1 cellular context compared by ENCODE assay signal in the genomic region with DNA sequence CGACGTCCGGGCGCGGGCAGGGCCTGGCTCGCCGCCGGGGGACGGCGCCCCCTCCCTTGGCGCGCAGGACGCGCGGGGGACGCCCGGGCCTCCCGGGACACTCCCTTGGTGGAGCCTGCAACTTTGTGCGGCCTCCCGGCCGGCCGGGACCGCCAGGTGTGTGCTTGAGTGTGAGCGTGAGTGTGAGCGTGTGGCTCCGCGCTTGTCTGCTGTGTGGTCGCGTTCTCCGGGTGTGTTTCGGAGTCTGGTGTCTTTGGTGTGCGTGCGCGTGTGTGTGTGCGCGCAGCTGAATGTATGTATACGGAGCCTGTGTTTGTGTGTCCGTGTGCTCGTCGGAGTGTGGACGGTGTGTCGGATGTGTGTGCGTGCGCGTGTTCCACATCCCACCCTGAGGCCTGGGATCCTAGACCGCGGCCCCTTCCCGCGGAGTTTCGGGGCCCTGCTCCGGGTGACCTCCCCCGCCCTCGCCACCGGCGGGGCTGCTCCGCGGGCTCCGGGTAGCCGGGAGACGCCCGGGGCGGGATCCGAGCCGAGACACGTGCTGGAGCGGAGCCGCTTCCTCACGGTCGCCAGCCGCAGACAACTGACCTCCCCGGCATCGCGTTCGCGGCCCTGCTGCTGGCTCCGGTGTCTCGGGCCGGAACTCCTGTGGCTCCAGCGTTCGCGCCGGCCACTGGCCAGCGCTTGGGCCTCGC.
TF ChIP-seq lines count a peak whose summit lies in the region.

No MANE protein-coding gene starts in this region.

TF ChIP-seq in HepG2, 621 proteins besides CTCF, POLR2A, EP300 and RAD21 (continued from another document and continues in another):
- TF ChIP-seq, protein P1, sequence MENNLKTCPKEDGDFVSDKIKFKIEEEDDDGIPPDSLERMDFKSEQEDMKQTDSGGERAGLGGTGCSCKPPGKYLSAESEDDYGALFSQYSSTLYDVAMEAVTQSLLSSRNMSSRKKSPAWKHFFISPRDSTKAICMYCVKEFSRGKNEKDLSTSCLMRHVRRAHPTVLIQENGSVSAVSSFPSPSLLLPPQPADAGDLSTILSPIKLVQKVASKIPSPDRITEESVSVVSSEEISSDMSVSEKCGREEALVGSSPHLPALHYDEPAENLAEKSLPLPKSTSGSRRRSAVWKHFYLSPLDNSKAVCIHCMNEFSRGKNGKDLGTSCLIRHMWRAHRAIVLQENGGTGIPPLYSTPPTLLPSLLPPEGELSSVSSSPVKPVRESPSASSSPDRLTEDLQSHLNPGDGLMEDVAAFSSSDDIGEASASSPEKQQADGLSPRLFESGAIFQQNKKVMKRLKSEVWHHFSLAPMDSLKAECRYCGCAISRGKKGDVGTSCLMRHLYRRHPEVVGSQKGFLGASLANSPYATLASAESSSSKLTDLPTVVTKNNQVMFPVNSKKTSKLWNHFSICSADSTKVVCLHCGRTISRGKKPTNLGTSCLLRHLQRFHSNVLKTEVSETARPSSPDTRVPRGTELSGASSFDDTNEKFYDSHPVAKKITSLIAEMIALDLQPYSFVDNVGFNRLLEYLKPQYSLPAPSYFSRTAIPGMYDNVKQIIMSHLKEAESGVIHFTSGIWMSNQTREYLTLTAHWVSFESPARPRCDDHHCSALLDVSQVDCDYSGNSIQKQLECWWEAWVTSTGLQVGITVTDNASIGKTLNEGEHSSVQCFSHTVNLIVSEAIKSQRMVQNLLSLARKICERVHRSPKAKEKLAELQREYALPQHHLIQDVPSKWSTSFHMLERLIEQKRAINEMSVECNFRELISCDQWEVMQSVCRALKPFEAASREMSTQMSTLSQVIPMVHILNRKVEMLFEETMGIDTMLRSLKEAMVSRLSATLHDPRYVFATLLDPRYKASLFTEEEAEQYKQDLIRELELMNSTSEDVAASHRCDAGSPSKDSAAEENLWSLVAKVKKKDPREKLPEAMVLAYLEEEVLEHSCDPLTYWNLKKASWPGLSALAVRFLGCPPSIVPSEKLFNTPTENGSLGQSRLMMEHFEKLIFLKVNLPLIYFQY (CRISPR knock-in tag; IDR thresholded peaks at IDR 0.05; ENCODE audit: borderline replicate concordance), result 0 out of 2 replicates have a peak, but pooled peaks have one; percentile 34
- no peak for TF ChIP-seq CBX2 (IDR thresholded peaks at IDR 0.05; ENCODE audit: low read depth, low read length)
- no peak for TF ChIP-seq CBX2 (CRISPR knock-in tag; IDR thresholded peaks at IDR 0.05; ENCODE audit: low read depth)
- no peak for TF ChIP-seq IKZF4 (CRISPR knock-in tag; IDR thresholded peaks at IDR 0.05; ENCODE audit: borderline replicate concordance, low read depth, not compliant biosample characterization)
- TF ChIP-seq TBX2 (CRISPR knock-in tag; IDR thresholded peaks at IDR 0.05; ENCODE audit: borderline replicate concordance), result peak; percentile 24; the same call in 1 of the 2 replicates
- TF ChIP-seq ZNF136 (CRISPR knock-in tag; IDR thresholded peaks at IDR 0.05; ENCODE audit: low read depth), result no peak
- no peak for TF ChIP-seq KDM4B (CRISPR knock-in tag; IDR thresholded peaks at IDR 0.05)
- peak; percentile 50; the same call in 1 of the 2 replicates for TF ChIP-seq ZNF124 (CRISPR knock-in tag; IDR thresholded peaks at IDR 0.05)
- 0 out of 2 replicates have a peak, but pooled peaks have one; percentile 34 for TF ChIP-seq ERF (CRISPR knock-in tag; IDR thresholded peaks at IDR 0.05)
- TF ChIP-seq, protein P2, sequence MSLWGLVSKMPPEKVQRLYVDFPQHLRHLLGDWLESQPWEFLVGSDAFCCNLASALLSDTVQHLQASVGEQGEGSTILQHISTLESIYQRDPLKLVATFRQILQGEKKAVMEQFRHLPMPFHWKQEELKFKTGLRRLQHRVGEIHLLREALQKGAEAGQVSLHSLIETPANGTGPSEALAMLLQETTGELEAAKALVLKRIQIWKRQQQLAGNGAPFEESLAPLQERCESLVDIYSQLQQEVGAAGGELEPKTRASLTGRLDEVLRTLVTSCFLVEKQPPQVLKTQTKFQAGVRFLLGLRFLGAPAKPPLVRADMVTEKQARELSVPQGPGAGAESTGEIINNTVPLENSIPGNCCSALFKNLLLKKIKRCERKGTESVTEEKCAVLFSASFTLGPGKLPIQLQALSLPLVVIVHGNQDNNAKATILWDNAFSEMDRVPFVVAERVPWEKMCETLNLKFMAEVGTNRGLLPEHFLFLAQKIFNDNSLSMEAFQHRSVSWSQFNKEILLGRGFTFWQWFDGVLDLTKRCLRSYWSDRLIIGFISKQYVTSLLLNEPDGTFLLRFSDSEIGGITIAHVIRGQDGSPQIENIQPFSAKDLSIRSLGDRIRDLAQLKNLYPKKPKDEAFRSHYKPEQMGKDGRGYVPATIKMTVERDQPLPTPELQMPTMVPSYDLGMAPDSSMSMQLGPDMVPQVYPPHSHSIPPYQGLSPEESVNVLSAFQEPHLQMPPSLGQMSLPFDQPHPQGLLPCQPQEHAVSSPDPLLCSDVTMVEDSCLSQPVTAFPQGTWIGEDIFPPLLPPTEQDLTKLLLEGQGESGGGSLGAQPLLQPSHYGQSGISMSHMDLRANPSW (CRISPR knock-in tag; IDR thresholded peaks at IDR 0.05; ENCODE audit: borderline replicate concordance), result no peak
- TF ChIP-seq, protein P3, sequence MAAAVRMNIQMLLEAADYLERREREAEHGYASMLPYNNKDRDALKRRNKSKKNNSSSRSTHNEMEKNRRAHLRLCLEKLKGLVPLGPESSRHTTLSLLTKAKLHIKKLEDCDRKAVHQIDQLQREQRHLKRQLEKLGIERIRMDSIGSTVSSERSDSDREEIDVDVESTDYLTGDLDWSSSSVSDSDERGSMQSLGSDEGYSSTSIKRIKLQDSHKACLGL (CRISPR knock-in tag; IDR thresholded peaks at IDR 0.05), result peak; percentile 93
- TF ChIP-seq, protein P4, sequence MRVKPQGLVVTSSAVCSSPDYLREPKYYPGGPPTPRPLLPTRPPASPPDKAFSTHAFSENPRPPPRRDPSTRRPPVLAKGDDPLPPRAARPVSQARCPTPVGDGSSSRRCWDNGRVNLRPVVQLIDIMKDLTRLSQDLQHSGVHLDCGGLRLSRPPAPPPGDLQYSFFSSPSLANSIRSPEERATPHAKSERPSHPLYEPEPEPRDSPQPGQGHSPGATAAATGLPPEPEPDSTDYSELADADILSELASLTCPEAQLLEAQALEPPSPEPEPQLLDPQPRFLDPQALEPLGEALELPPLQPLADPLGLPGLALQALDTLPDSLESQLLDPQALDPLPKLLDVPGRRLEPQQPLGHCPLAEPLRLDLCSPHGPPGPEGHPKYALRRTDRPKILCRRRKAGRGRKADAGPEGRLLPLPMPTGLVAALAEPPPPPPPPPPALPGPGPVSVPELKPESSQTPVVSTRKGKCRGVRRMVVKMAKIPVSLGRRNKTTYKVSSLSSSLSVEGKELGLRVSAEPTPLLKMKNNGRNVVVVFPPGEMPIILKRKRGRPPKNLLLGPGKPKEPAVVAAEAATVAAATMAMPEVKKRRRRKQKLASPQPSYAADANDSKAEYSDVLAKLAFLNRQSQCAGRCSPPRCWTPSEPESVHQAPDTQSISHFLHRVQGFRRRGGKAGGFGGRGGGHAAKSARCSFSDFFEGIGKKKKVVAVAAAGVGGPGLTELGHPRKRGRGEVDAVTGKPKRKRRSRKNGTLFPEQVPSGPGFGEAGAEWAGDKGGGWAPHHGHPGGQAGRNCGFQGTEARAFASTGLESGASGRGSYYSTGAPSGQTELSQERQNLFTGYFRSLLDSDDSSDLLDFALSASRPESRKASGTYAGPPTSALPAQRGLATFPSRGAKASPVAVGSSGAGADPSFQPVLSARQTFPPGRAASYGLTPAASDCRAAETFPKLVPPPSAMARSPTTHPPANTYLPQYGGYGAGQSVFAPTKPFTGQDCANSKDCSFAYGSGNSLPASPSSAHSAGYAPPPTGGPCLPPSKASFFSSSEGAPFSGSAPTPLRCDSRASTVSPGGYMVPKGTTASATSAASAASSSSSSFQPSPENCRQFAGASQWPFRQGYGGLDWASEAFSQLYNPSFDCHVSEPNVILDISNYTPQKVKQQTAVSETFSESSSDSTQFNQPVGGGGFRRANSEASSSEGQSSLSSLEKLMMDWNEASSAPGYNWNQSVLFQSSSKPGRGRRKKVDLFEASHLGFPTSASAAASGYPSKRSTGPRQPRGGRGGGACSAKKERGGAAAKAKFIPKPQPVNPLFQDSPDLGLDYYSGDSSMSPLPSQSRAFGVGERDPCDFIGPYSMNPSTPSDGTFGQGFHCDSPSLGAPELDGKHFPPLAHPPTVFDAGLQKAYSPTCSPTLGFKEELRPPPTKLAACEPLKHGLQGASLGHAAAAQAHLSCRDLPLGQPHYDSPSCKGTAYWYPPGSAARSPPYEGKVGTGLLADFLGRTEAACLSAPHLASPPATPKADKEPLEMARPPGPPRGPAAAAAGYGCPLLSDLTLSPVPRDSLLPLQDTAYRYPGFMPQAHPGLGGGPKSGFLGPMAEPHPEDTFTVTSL (CRISPR knock-in tag; IDR thresholded peaks at IDR 0.05; ENCODE audit: borderline replicate concordance), result no peak
- no peak for TF ChIP-seq TP53 (CRISPR knock-in tag; conservative IDR thresholded peaks at IDR 0.05)
- TF ChIP-seq ZNF564 (CRISPR knock-in tag; IDR thresholded peaks at IDR 0.05), result peak; percentile 55; the same call in 1 of the 2 replicates
- no peak for TF ChIP-seq ZSCAN22 (CRISPR knock-in tag; IDR thresholded peaks at IDR 0.05)
- TF ChIP-seq ZNF12 (CRISPR knock-in tag; IDR thresholded peaks at IDR 0.05), result no peak
- TF ChIP-seq, protein P5, sequence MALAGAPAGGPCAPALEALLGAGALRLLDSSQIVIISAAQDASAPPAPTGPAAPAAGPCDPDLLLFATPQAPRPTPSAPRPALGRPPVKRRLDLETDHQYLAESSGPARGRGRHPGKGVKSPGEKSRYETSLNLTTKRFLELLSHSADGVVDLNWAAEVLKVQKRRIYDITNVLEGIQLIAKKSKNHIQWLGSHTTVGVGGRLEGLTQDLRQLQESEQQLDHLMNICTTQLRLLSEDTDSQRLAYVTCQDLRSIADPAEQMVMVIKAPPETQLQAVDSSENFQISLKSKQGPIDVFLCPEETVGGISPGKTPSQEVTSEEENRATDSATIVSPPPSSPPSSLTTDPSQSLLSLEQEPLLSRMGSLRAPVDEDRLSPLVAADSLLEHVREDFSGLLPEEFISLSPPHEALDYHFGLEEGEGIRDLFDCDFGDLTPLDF (CRISPR knock-in tag; IDR thresholded peaks at IDR 0.05), result no peak
- no peak for TF ChIP-seq PHF21A (CRISPR knock-in tag; IDR thresholded peaks at IDR 0.05)
- TF ChIP-seq SNRNP70 (IDR thresholded peaks at IDR 0.05; ENCODE audit: low read depth, low read length), result no peak
- no peak for TF ChIP-seq ZSCAN21 (CRISPR knock-in tag; IDR thresholded peaks at IDR 0.05; ENCODE audit: borderline replicate concordance)
- TF ChIP-seq SIN3B (IDR thresholded peaks at IDR 0.05; ENCODE audit: low read length), result no peak
- no peak for TF ChIP-seq RARA (CRISPR knock-in tag; IDR thresholded peaks at IDR 0.05)
- no peak for TF ChIP-seq ZNF546 (CRISPR knock-in tag; conservative IDR thresholded peaks at IDR 0.05)
- TF ChIP-seq, protein P6, sequence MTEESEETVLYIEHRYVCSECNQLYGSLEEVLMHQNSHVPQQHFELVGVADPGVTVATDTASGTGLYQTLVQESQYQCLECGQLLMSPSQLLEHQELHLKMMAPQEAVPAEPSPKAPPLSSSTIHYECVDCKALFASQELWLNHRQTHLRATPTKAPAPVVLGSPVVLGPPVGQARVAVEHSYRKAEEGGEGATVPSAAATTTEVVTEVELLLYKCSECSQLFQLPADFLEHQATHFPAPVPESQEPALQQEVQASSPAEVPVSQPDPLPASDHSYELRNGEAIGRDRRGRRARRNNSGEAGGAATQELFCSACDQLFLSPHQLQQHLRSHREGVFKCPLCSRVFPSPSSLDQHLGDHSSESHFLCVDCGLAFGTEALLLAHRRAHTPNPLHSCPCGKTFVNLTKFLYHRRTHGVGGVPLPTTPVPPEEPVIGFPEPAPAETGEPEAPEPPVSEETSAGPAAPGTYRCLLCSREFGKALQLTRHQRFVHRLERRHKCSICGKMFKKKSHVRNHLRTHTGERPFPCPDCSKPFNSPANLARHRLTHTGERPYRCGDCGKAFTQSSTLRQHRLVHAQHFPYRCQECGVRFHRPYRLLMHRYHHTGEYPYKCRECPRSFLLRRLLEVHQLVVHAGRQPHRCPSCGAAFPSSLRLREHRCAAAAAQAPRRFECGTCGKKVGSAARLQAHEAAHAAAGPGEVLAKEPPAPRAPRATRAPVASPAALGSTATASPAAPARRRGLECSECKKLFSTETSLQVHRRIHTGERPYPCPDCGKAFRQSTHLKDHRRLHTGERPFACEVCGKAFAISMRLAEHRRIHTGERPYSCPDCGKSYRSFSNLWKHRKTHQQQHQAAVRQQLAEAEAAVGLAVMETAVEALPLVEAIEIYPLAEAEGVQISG (CRISPR knock-in tag; IDR thresholded peaks at IDR 0.05), result no peak
- 0 out of 2 replicates have a peak, but pooled peaks have one; percentile 23 for TF ChIP-seq YEATS4 (CRISPR knock-in tag; IDR thresholded peaks at IDR 0.05; ENCODE audit: borderline replicate concordance)
- TF ChIP-seq ZNF749 (CRISPR knock-in tag; IDR thresholded peaks at IDR 0.05; ENCODE audit: borderline replicate concordance), result 0 out of 2 replicates have a peak, but pooled peaks have one; percentile 45
- TF ChIP-seq WIZ (CRISPR knock-in tag; IDR thresholded peaks at IDR 0.05), result no peak
- no peak for TF ChIP-seq SAFB2 (CRISPR knock-in tag; IDR thresholded peaks at IDR 0.05; ENCODE audit: borderline replicate concordance, low read depth)
- TF ChIP-seq, protein P7, sequence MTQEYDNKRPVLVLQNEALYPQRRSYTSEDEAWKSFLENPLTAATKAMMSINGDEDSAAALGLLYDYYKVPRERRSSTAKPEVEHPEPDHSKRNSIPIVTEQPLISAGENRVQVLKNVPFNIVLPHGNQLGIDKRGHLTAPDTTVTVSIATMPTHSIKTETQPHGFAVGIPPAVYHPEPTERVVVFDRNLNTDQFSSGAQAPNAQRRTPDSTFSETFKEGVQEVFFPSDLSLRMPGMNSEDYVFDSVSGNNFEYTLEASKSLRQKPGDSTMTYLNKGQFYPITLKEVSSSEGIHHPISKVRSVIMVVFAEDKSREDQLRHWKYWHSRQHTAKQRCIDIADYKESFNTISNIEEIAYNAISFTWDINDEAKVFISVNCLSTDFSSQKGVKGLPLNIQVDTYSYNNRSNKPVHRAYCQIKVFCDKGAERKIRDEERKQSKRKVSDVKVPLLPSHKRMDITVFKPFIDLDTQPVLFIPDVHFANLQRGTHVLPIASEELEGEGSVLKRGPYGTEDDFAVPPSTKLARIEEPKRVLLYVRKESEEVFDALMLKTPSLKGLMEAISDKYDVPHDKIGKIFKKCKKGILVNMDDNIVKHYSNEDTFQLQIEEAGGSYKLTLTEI (CRISPR knock-in tag; conservative IDR thresholded peaks at IDR 0.05), result no peak
- 0 out of 4 replicates have a peak, but pooled peaks of 1 of the 2 experiments have one; percentile 52 for TF ChIP-seq KLF16 (CRISPR knock-in tag; IDR thresholded peaks at IDR 0.05)
- TF ChIP-seq, protein P8, sequence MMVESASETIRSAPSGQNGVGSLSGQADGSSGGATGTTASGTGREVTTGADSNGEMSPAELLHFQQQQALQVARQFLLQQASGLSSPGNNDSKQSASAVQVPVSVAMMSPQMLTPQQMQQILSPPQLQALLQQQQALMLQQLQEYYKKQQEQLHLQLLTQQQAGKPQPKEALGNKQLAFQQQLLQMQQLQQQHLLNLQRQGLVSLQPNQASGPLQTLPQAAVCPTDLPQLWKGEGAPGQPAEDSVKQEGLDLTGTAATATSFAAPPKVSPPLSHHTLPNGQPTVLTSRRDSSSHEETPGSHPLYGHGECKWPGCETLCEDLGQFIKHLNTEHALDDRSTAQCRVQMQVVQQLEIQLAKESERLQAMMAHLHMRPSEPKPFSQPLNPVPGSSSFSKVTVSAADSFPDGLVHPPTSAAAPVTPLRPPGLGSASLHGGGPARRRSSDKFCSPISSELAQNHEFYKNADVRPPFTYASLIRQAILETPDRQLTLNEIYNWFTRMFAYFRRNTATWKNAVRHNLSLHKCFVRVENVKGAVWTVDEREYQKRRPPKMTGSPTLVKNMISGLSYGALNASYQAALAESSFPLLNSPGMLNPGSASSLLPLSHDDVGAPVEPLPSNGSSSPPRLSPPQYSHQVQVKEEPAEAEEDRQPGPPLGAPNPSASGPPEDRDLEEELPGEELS (CRISPR knock-in tag; IDR thresholded peaks at IDR 0.05), result 0 out of 2 replicates have a peak, but pooled peaks have one; percentile 10
- TF ChIP-seq EHMT2 (IDR thresholded peaks at IDR 0.05; ENCODE audit: borderline replicate concordance, low read depth, low read length), result no peak
- no peak for TF ChIP-seq CBFB (CRISPR knock-in tag; IDR thresholded peaks at IDR 0.05)
- no peak for TF ChIP-seq TBP (CRISPR knock-in tag; IDR thresholded peaks at IDR 0.05)
- TF ChIP-seq ZC3H13 (CRISPR knock-in tag; IDR thresholded peaks at IDR 0.05), result 0 out of 2 replicates have a peak, but pooled peaks have one; percentile 3
